8 cellular contexts compared by ENCODE assay signal in the genomic region with DNA sequence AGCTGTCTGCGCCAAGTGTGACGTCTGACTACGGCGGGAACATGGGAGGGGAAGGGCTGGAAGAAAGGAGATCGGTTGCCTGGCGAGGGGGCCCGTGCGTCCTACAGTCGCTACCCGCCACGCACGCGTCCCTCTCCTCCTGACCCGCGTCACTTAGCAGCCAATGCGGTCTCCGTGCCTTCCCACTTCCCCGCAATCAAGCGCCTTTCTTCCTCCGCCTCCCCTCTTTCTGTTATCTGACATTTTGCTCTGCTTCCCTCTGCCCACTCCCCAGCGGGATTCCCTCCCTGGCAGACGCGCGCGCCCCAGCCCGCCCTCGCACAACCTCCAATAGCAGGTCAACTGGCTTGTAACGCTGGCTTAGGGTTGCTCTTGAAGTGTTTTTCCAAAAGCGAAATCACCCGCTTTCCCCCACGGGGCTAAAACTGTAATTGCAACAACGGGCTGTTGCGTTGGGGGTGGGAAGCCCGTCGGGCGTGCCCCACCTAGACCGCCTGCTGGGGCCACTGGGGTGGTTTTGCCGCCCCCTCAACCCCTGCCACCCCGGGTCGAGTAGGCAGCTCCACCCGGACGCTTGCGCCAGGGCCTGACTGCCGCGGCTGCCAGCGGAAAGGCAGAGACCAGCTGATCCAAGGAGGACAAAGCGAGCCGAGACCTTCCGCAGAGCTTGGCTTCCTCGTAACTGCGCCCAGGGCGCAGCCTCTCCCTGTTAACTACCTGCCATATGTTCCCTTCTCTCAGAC. TPM values are rescaled to one million over a fixed set of nuclear protein-coding genes. Genes with fewer than 3 reads are reported as not detected.
A peak's percentile ranks its signal among the peaks of the same experiment; 100 is the strongest.
DNase-seq lines count a peak whose midpoint lies in the region; ATAC-seq and TF ChIP-seq lines count a peak whose summit lies in the region.

No MANE protein-coding gene starts in this region.

- H3K27ac ChIP-seq in A673 (ENCODE audit: low read depth, low read length, poor library complexity, severe bottlenecking), result peak overlapping the region; percentile 77
- H3K27ac ChIP-seq in liver (ENCODE audit: low read depth in 1 of 2, low read length in 2 of 2), result peak overlapping the region; percentile 48 to 54

- 1% methylated on average over 52 of the region's 52 CpGs for WGBS in liver

- peaks cover 12% of the 10 kb centered on the region for H3K4me1 Mint-ChIP-seq in T-helper 17 cell
- peaks cover 10 to 20% of the 10 kb centered on the region in 2 donors for H3K4me1 Mint-ChIP-seq in stimulated activated naive B cell treated with anti-CD40 and anti-IgM and Interleukin-4, amounts not matched to agents 10 μg/mL and 1 μg/mL and 100 μg/mL, for 72 hours

- POLR2A ChIA-PET in A673 (lab: Charles Lee; ENCODE audit: low non-redundant PET), result no interaction called here

- TF ChIP-seq RAD21 in liver (IDR thresholded peaks at IDR 0.05), result no peak

- peak overlapping the region; percentile 96 for H3K4me3 Mint-ChIP-seq in T-helper 17 cell
- peak overlapping the region; percentile 86 to 92 for H3K4me3 Mint-ChIP-seq in stimulated activated naive B cell treated with anti-CD40 and anti-IgM and Interleukin-4, amounts not matched to agents 10 μg/mL and 1 μg/mL and 100 μg/mL, for 72 hours

- H3K9ac ChIP-seq in liver (ENCODE audit: low read depth in 1 of 2, low read length in 2 of 2), result no peak overlapping the region

- H3K36me3 ChIP-seq in A673 (ENCODE audit: insufficient read depth, low read length, poor library complexity, severe bottlenecking) (no peaks in the 10 kb centered on the region), liver (ENCODE audit: control insufficient read depth in 4 of 4, insufficient read depth in 3 of 4, low read depth in 1 of 4, low read length in 3 of 4) (no peaks in the 10 kb centered on the region)

- intact Hi-C loops in A673 (cut with micrococcal nuclease; ENCODE audit: unreplicated experiment), result no loop called here

- H3K27ac Mint-ChIP-seq in T-helper 17 cell, result no peak overlapping the region
- peak overlapping the region; percentile 95 for H3K27ac Mint-ChIP-seq in stimulated activated naive B cell treated with anti-CD40 and anti-IgM and Interleukin-4, amounts not matched to agents 10 μg/mL and 1 μg/mL and 100 μg/mL, for 72 hours

- peaks cover 2% of the 10 kb centered on the region for H3K36me3 Mint-ChIP-seq in T-helper 17 cell (ENCODE audit: low read depth)
- peaks cover 0 to 3% of the 10 kb centered on the region in 2 donors for H3K36me3 Mint-ChIP-seq in stimulated activated naive B cell treated with anti-CD40 and anti-IgM and Interleukin-4, amounts not matched to agents 10 μg/mL and 1 μg/mL and 100 μg/mL, for 72 hours

- DNase-seq in A673 (ENCODE audit: low spot score), result peak; percentile 70
- peak; percentile 85 for DNase-seq in NCI-H1092 treated with DMSO at 0.1 percent for 48 hours (lab: John Stamatoyannopoulos, UW)
- no peak for DNase-seq in T-helper 17 cell
- DNase-seq in dermis blood vessel endothelial cell, result peak; percentile 80
- peak; percentile 58 for DNase-seq in stimulated activated naive B cell treated with anti-CD40 and anti-IgM and Interleukin-4, amounts not matched to agents 10 μg/mL and 1 μg/mL and 100 μg/mL, for 72 hours

- H3K27me3 ChIP-seq in A673 (replicated peaks; ENCODE audit: insufficient read depth, low read depth, low read length, poor library complexity) (no peaks in the 10 kb centered on the region), liver (ENCODE audit: control insufficient read depth in 4 of 4, insufficient read depth in 4 of 4, low read length in 3 of 4) (no peaks in the 10 kb centered on the region)

- peaks cover 0 to 3% of the 10 kb centered on the region in 2 donors for H3K9me3 Mint-ChIP-seq in stimulated activated naive B cell treated with anti-CD40 and anti-IgM and Interleukin-4, amounts not matched to agents 10 μg/mL and 1 μg/mL and 100 μg/mL, for 72 hours

- no peaks in the 10 kb centered on the region for H3K9me3 ChIP-seq in A673 (ENCODE audit: low read depth, low read length, poor library complexity, severe bottlenecking)
- no peaks in the 10 kb centered on the region for H3K9me3 ChIP-seq in T-helper 17 cell (ENCODE audit: control insufficient read depth, low read length, poor library complexity, severe bottlenecking)
- H3K9me3 ChIP-seq in liver (ENCODE audit: control insufficient read depth in 4 of 4, low read length in 3 of 4), result no peaks in the 10 kb centered on the region

- H3K4me1 ChIP-seq in A673 (ENCODE audit: insufficient read depth, low read length, poor library complexity, severe bottlenecking) (peaks cover 5% of the 10 kb centered on the region), liver (ENCODE audit: control insufficient read depth in 4 of 4, insufficient read depth in 4 of 4, low read length in 3 of 4) (peaks cover 3 to 20% (median 11%) of the 10 kb centered on the region in 4 donors)

- CTCF ChIA-PET in A673 (lab: Charles Lee), result interaction anchor here (0.5 kb wide), 1 partner anchor 712 kb away, joined by 4 read pairs; no protein-coding TSS in a partner anchor

- ATAC-seq in HG02610 (IDR thresholded peaks at IDR 0.05; ENCODE audit: unreplicated experiment), result peak; percentile 36
- ATAC-seq in T-helper 17 cell, result peak; percentile 30
- ATAC-seq in stimulated activated naive B cell treated with anti-CD40 and anti-IgM and Interleukin-4, amounts not matched to agents 10 μg/mL and 1 μg/mL and 100 μg/mL, for 72 hours (replicated peaks), result peak; percentile 47 to 52

- H3K27me3 Mint-ChIP-seq in T-helper 17 cell, result peaks cover 29% of the 10 kb centered on the region
- H3K27me3 Mint-ChIP-seq in stimulated activated naive B cell treated with anti-CD40 and anti-IgM and Interleukin-4, amounts not matched to agents 10 μg/mL and 1 μg/mL and 100 μg/mL, for 72 hours, result peaks cover 4 to 10% of the 10 kb centered on the region in 2 donors

- TF ChIP-seq CTCF in A673 (conservative IDR thresholded peaks at IDR 0.05; ENCODE audit: low read depth, low read length), result no peak; the same call in 1 of the 2 replicates
- TF ChIP-seq CTCF in GM12873 (IDR thresholded peaks at IDR 0.05; ENCODE audit: insufficient read depth, low read depth, low read length, missing control alignments), result peak; percentile 47
- TF ChIP-seq CTCF in liver (IDR thresholded peaks at IDR 0.05; ENCODE audit: low read depth, low read length, missing input control), result no peak

- H3K4me3 ChIP-seq in A673 (ENCODE audit: low read depth, low read length, poor library complexity, severe bottlenecking) (peak overlapping the region; percentile 65), liver (ENCODE audit: low read depth in 1 of 3, low read length in 3 of 3) (peak overlapping the region; percentile 57 to 73 (median 70))

- BruUV-seq in A673 (replicated peaks; lab: Mats Ljungman, UMichigan), result no TSS peak

TF ChIP-seq in liver, 16 proteins besides CTCF, POLR2A, EP300 and RAD21:
- TF ChIP-seq JUND (IDR thresholded peaks at IDR 0.05), result no peak
- TF ChIP-seq NR2F2 (IDR thresholded peaks at IDR 0.05), result no peak
- TF ChIP-seq GABPA (IDR thresholded peaks at IDR 0.05 in 1 of 2, conservative IDR thresholded peaks at IDR 0.05 in 1 of 2), result no peak
- no peak for TF ChIP-seq YY1 (IDR thresholded peaks at IDR 0.05)
- no peak for TF ChIP-seq FOXA1 (IDR thresholded peaks at IDR 0.05)
- TF ChIP-seq HNF4G (IDR thresholded peaks at IDR 0.05), result no peak
- no peak for TF ChIP-seq TAF1 (conservative IDR thresholded peaks at IDR 0.05)
- TF ChIP-seq, protein P1, sequence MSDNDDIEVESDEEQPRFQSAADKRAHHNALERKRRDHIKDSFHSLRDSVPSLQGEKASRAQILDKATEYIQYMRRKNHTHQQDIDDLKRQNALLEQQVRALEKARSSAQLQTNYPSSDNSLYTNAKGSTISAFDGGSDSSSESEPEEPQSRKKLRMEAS (IDR thresholded peaks at IDR 0.05), result no peak
- TF ChIP-seq EGR1 (IDR thresholded peaks at IDR 0.05; ENCODE audit: low read depth in 2 of 2), result no peak
- TF ChIP-seq, protein P2, sequence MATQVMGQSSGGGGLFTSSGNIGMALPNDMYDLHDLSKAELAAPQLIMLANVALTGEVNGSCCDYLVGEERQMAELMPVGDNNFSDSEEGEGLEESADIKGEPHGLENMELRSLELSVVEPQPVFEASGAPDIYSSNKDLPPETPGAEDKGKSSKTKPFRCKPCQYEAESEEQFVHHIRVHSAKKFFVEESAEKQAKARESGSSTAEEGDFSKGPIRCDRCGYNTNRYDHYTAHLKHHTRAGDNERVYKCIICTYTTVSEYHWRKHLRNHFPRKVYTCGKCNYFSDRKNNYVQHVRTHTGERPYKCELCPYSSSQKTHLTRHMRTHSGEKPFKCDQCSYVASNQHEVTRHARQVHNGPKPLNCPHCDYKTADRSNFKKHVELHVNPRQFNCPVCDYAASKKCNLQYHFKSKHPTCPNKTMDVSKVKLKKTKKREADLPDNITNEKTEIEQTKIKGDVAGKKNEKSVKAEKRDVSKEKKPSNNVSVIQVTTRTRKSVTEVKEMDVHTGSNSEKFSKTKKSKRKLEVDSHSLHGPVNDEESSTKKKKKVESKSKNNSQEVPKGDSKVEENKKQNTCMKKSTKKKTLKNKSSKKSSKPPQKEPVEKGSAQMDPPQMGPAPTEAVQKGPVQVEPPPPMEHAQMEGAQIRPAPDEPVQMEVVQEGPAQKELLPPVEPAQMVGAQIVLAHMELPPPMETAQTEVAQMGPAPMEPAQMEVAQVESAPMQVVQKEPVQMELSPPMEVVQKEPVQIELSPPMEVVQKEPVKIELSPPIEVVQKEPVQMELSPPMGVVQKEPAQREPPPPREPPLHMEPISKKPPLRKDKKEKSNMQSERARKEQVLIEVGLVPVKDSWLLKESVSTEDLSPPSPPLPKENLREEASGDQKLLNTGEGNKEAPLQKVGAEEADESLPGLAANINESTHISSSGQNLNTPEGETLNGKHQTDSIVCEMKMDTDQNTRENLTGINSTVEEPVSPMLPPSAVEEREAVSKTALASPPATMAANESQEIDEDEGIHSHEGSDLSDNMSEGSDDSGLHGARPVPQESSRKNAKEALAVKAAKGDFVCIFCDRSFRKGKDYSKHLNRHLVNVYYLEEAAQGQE (IDR thresholded peaks at IDR 0.05), result no peak
- TF ChIP-seq, protein P3, sequence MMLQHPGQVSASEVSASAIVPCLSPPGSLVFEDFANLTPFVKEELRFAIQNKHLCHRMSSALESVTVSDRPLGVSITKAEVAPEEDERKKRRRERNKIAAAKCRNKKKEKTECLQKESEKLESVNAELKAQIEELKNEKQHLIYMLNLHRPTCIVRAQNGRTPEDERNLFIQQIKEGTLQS (IDR thresholded peaks at IDR 0.05), result no peak
- no peak for TF ChIP-seq RXRA (IDR thresholded peaks at IDR 0.05)
- TF ChIP-seq FOXA2 (IDR thresholded peaks at IDR 0.05), result no peak

RNA-seq across cellular contexts. Expression of a gene that starts 6.2 kb away (rescaled TPM):
- total RNA-seq in A673 (2021) (50.7 and 59.4 TPM in 2 replicates), T-helper 17 cell (1 to 10 TPM in 1 of 2 donors, under 1 TPM in 1; 0.97 to 1.7 TPM), dermis blood vessel endothelial cell (60.2 and 73.5 TPM in 2 replicates), liver (1 to 10 TPM in 1 of 2 donors, under 1 TPM in 1; 0.75 to 8.1 TPM)
- 1 to 10 TPM in 1 of 2 donors, under 1 TPM in 1; 0.59 to 1.2 TPM for polyA plus RNA-seq in liver

Comparison
In these comparisons a context has a peak if more than half of its experiments do, and no peak if none do; other contexts are left out.
1. DNase-seq: peak in A673 (single experiment), NCI-H1092 treated with DMSO at 0.1 percent for 48 hours (single experiment), dermis blood vessel endothelial cell (single experiment) and stimulated activated naive B cell treated with anti-CD40 and anti-IgM and Interleukin-4, amounts not matched to agents 10 μg/mL and 1 μg/mL and 100 μg/mL, for 72 hours (single experiment); none in T-helper 17 cell (0 of 3).
2. Peak in every context shown above with its lines, with median percentiles within 50 percentile points of each other: ATAC-seq.